Comparison of ENCODE assay signal across 11 cellular contexts in genomic region chr1:240385985-240386978, GRCh38.
DNase-seq lines count a peak whose midpoint lies in the region; ATAC-seq and TF ChIP-seq lines count a peak whose summit lies in the region.
"Had no signal": no experiment of that assay in that cellular context is flagged by ENCODE, and none has a peak within 500 bp of the region (broad histone marks: within the 10 kb centered on the region; RNA-seq: fewer than 3 reads in every experiment).

No MANE protein-coding gene starts in this region.

- peak overlapping the region; percentile 48 for H3K9ac ChIP-seq in smooth muscle cell (ENCODE audit: low read depth)

- H3K27ac ChIP-seq in RWPE2 (ENCODE audit: poor library complexity, severe bottlenecking), result peak overlapping the region; percentile 79
- H3K27ac ChIP-seq in smooth muscle cell (ENCODE audit: low read depth), result peak overlapping the region; percentile 91
- H3K27ac ChIP-seq: spleen had no signal

- POLR2A ChIA-PET in activated CD4-positive, alpha-beta memory T cell treated with anti-CD3 and anti-CD28 coated beads, Interleukin-2, amount 10 ng/mL, durations not matched to agents 7 days and 5 days (lab: Charles Lee), result no interaction called here

- H3K4me1 ChIP-seq in RWPE2 (ENCODE audit: insufficient read depth, poor library complexity, severe bottlenecking), result peaks cover 14% of the 10 kb centered on the region
- H3K4me1 ChIP-seq in smooth muscle cell (ENCODE audit: low read depth), result peaks cover 4% of the 10 kb centered on the region
- H3K4me1 ChIP-seq: spleen had no signal

- H3K4me2 ChIP-seq in smooth muscle cell, result peak overlapping the region; percentile 73

- in situ Hi-C loops in KBM-7 (cut with MboI; ENCODE audit: low pct_unique_long_range_greater_than_20kb, low sequenced_read_pairs), result no loop called here

- no peaks in the 10 kb centered on the region for H3K27me3 ChIP-seq in RWPE2 (ENCODE audit: insufficient read depth, poor library complexity, severe bottlenecking)
- no peaks in the 10 kb centered on the region for H3K27me3 ChIP-seq in smooth muscle cell (ENCODE audit: low read depth)
- H3K27me3 ChIP-seq: spleen had no signal

- WGBS in smooth muscle cell (ENCODE audit: low lambda C conversion rate), result 12% methylated on average over 7 of the region's 7 CpGs

- H2AFZ ChIP-seq in smooth muscle cell (ENCODE audit: low read depth), result peak overlapping the region; percentile 28

- peaks cover 6% of the 10 kb centered on the region for H3K9me3 Mint-ChIP-seq in activated CD4-positive, alpha-beta memory T cell treated with anti-CD3 and anti-CD28 coated beads, Interleukin-2, amount 10 ng/mL, durations not matched to agents 7 days and 5 days

- no peak overlapping the region for H3K27ac Mint-ChIP-seq in activated CD4-positive, alpha-beta memory T cell treated with anti-CD3 and anti-CD28 coated beads, Interleukin-2, amount 10 ng/mL, durations not matched to agents 7 days and 5 days
- H3K27ac Mint-ChIP-seq: T-helper 1 cell treated with Interleukin-12 subunit alpha and Interleukin-12 subunit beta and Interleukin-4 antibody, amounts not matched to agents 30 μg/mL and 1 μg/mL, for 36 hours had no signal

- H3K79me2 ChIP-seq in smooth muscle cell (ENCODE audit: low read depth), result no peaks in the 10 kb centered on the region

- TF ChIP-seq CTCF in RWPE2 (IDR thresholded peaks at IDR 0.05; ENCODE audit: poor library complexity, severe bottlenecking), result no peak
- TF ChIP-seq CTCF in smooth muscle cell (IDR thresholded peaks at IDR 0.05; ENCODE audit: borderline replicate concordance, insufficient read depth, poor library complexity, severe bottlenecking), result no peak

- H3K4me1 Mint-ChIP-seq in activated CD4-positive, alpha-beta memory T cell treated with anti-CD3 and anti-CD28 coated beads, Interleukin-2, amount 10 ng/mL, durations not matched to agents 7 days and 5 days, result no peaks in the 10 kb centered on the region

- peak; percentile 90 for DNase-seq in GM04503 (ENCODE audit: low read depth)
- DNase-seq in RWPE2 (ENCODE audit: low spot score), result no peak
- DNase-seq in fibroblast of the conjunctiva (ENCODE audit: low read depth), result peak; percentile 66
- DNase-seq in smooth muscle cell (lab: John Stamatoyannopoulos, UW; ENCODE audit: unreplicated experiment), result no peak
- no peak for DNase-seq in activated CD4-positive, alpha-beta memory T cell treated with anti-CD3 and anti-CD28 coated beads, Interleukin-2, amount 10 ng/mL, durations not matched to agents 7 days and 5 days
- no peak for DNase-seq in KBM-7
- DNase-seq: effector CD8-positive, alpha-beta T cell; NCI-H187 treated with DMSO at 0.1 percent for 48 hours; spleen had no signal

- peaks cover 13% of the 10 kb centered on the region for H3F3A ChIP-seq in smooth muscle cell (ENCODE audit: low read depth)

- no peaks in the 10 kb centered on the region for H3K36me3 Mint-ChIP-seq in activated CD4-positive, alpha-beta memory T cell treated with anti-CD3 and anti-CD28 coated beads, Interleukin-2, amount 10 ng/mL, durations not matched to agents 7 days and 5 days (ENCODE audit: low read depth)

- ATAC-seq in RWPE2 (ENCODE audit: low read depth), result peak; percentile 88
- ATAC-seq in HG03039 (IDR thresholded peaks at IDR 0.05; ENCODE audit: unreplicated experiment), result no peak

- CTCF ChIA-PET in activated CD4-positive, alpha-beta memory T cell treated with anti-CD3 and anti-CD28 coated beads, Interleukin-2, amount 10 ng/mL, durations not matched to agents 7 days and 5 days (lab: Charles Lee), result no interaction called here

- H3K36me3 ChIP-seq in RWPE2 (ENCODE audit: low read depth) (no peaks in the 10 kb centered on the region), smooth muscle cell (ENCODE audit: low read depth) (no peaks in the 10 kb centered on the region)
- H3K36me3 ChIP-seq: spleen had no signal

- H3K9me3 ChIP-seq in RWPE2 (ENCODE audit: severe bottlenecking) (peaks cover 3% of the 10 kb centered on the region), smooth muscle cell (replicated peaks; ENCODE audit: low read depth) (peaks cover 10% of the 10 kb centered on the region)

- no peak overlapping the region for H3K4me3 Mint-ChIP-seq in activated CD4-positive, alpha-beta memory T cell treated with anti-CD3 and anti-CD28 coated beads, Interleukin-2, amount 10 ng/mL, durations not matched to agents 7 days and 5 days
- H3K4me3 Mint-ChIP-seq: T-helper 1 cell treated with Interleukin-12 subunit alpha and Interleukin-12 subunit beta and Interleukin-4 antibody, amounts not matched to agents 30 μg/mL and 1 μg/mL, for 36 hours had no signal

- no peaks in the 10 kb centered on the region for H3K27me3 Mint-ChIP-seq in activated CD4-positive, alpha-beta memory T cell treated with anti-CD3 and anti-CD28 coated beads, Interleukin-2, amount 10 ng/mL, durations not matched to agents 7 days and 5 days

- H3K4me3 ChIP-seq in RWPE2 (ENCODE audit: severe bottlenecking) (no peak overlapping the region), smooth muscle cell (no peak overlapping the region)
- H3K4me3 ChIP-seq: spleen had no signal

- H4K20me1 ChIP-seq in smooth muscle cell (ENCODE audit: low read depth), result no peaks in the 10 kb centered on the region

Comparison
In these comparisons a context has a peak if more than half of its experiments do, and no peak if none do; other contexts are left out.
1. DNase-seq: peak in GM04503 (single experiment) and fibroblast of the conjunctiva (single experiment); none in RWPE2 (single experiment), smooth muscle cell (single experiment), activated CD4-positive, alpha-beta memory T cell treated with anti-CD3 and anti-CD28 coated beads, Interleukin-2, amount 10 ng/mL, durations not matched to agents 7 days and 5 days (single experiment) and KBM-7 (single experiment).